In genomic region chr17:41498276-41498675, GRCh38 we compare ENCODE assay signal across 2 cellular contexts.
TF ChIP-seq lines count a peak whose summit lies in the region.

No MANE protein-coding gene starts in this region.

TF ChIP-seq in liver, 16 proteins besides CTCF, POLR2A, EP300 and RAD21:
- TF ChIP-seq ZBTB33 (IDR thresholded peaks at IDR 0.05) (no peak), TAF1 (conservative IDR thresholded peaks at IDR 0.05) (no peak), HNF4G (IDR thresholded peaks at IDR 0.05) (no peak), NR2F2 (IDR thresholded peaks at IDR 0.05) (no peak), EGR1 (IDR thresholded peaks at IDR 0.05; ENCODE audit: low read depth in 2 of 2) (no peak), HNF4A (conservative IDR thresholded peaks at IDR 0.05) (no peak), FOXA1 (IDR thresholded peaks at IDR 0.05) (no peak), MAX (IDR thresholded peaks at IDR 0.05) (no peak), RXRA (IDR thresholded peaks at IDR 0.05) (no peak), YY1 (IDR thresholded peaks at IDR 0.05) (no peak), GABPA (IDR thresholded peaks at IDR 0.05 in 1 of 2, conservative IDR thresholded peaks at IDR 0.05 in 1 of 2) (no peak)

TF ChIP-seq in HepG2, 621 proteins besides CTCF, POLR2A, EP300 and RAD21:
- TF ChIP-seq ZNF251 (CRISPR knock-in tag; IDR thresholded peaks at IDR 0.05) (no peak), EEA1 (CRISPR knock-in tag; IDR thresholded peaks at IDR 0.05; ENCODE audit: borderline replicate concordance) (no peak), ZSCAN25 (CRISPR knock-in tag; IDR thresholded peaks at IDR 0.05) (no peak), ATAD3A (CRISPR knock-in tag; IDR thresholded peaks at IDR 0.05) (no peak), ZNF12 (CRISPR knock-in tag; IDR thresholded peaks at IDR 0.05) (no peak), SNAPC5 (CRISPR knock-in tag; IDR thresholded peaks at IDR 0.05; ENCODE audit: borderline replicate concordance) (no peak), PLRG1 (conservative IDR thresholded peaks at IDR 0.05) (no peak), SNAI1 (CRISPR knock-in tag; IDR thresholded peaks at IDR 0.05; ENCODE audit: borderline replicate concordance) (no peak), SIN3B (IDR thresholded peaks at IDR 0.05; ENCODE audit: low read length) (no peak)
